13 cellular contexts compared by ENCODE assay signal in the genomic region with DNA sequence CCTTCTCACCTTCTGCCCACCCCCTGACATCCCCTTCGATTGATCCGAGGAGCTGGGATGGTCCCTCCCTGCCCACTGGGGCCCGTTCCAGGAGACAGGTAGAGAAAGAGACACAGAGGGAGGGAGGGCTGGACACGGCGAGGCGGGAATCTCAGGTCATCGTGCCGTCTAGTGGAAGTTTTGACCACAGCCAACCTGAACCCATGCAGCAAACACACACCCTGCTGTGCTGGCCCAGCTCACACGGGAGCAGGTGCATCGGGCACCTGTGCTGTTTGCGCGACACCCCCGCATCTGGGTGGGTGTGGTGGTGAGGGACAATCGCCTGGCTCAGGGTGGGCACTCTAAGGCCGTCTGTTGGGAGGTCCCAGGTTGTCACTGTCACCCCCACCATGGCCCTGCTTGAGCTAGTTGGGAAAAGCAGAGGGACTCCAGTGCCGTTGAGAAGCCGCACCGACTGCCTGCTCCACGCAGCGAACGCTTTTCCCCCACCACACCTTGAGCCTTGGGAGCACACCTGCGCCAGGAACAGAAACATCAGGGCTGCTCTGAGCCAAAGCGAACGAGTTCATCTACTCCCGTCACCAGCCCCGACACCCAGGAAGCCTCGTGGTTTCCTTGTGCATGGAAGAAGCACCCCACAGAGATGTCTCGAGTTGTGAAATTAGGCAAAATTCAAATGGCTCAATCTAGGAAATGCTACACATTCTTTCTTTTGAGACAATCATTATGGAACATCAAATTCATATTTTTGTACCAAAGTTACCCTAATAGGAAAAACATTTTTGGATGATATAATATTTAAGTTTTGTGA.
"Had no signal": no experiment of that assay in that cellular context is flagged by ENCODE, and none has a peak within 500 bp of the region (broad histone marks: within the 10 kb centered on the region; RNA-seq: fewer than 3 reads in every experiment).

No MANE protein-coding gene starts in this region.

- DNase-seq: activated T-cell treated with anti-CD3 and anti-CD28 coated beads, Interleukin-2, amount 50 U/mL, for 4 hours; effector CD4-positive, alpha-beta T cell; foreskin keratinocyte; tibial artery had no signal

- H3K4me3 Mint-ChIP-seq: activated T-cell treated with anti-CD3 and anti-CD28 coated beads, Interleukin-2, amount 50 U/mL, for 4 hours; memory B cell; T-helper 2 cell treated with Interferon-gamma antibody and Interleukin-4, amounts not matched to agents 5 μg/mL and 100 μg/mL, for 36 hours had no signal

- H3K36me3 Mint-ChIP-seq: memory B cell had no signal

- H3K27me3 ChIP-seq: foreskin keratinocyte, right atrium auricular region, tibial artery had no signal

- H3K4me1 Mint-ChIP-seq: memory B cell had no signal

- H3K27ac ChIP-seq: coronary artery, foreskin keratinocyte, left lung, neutrophil, right atrium auricular region, tibial artery had no signal

- H3K36me3 ChIP-seq: left lung, neutrophil, right atrium auricular region, tibial artery had no signal

- ATAC-seq: foreskin keratinocyte, left lung had no signal

- H3K27ac Mint-ChIP-seq: memory B cell; T-helper 2 cell treated with Interferon-gamma antibody and Interleukin-4, amounts not matched to agents 5 μg/mL and 100 μg/mL, for 36 hours had no signal

- H3K4me3 ChIP-seq: coronary artery, left lung, right atrium auricular region, smooth muscle cell, tibial artery had no signal

- H3K4me1 ChIP-seq: foreskin keratinocyte, left lung, right atrium auricular region, tibial artery had no signal

- H3K9me3 Mint-ChIP-seq: activated T-cell treated with anti-CD3 and anti-CD28 coated beads, Interleukin-2, amount 50 U/mL, for 4 hours; T-helper 2 cell treated with Interferon-gamma antibody and Interleukin-4, amounts not matched to agents 5 μg/mL and 100 μg/mL, for 36 hours had no signal

- FAIRE-seq: endothelial cell of umbilical vein, islet of Langerhans had no signal

- H3K9me3 ChIP-seq: left lung, neutrophil, right atrium auricular region had no signal
